ENCODE assay signal across 26 cellular contexts in genomic region chr2:213475433-213475832, GRCh38.
DNase-seq lines count a peak whose midpoint lies in the region; ATAC-seq and TF ChIP-seq lines count a peak whose summit lies in the region.
"Had no signal": no experiment of that assay in that cellular context is flagged by ENCODE, and none has a peak within 500 bp of the region (broad histone marks: within the 10 kb centered on the region; RNA-seq: fewer than 3 reads in every experiment).

No MANE protein-coding gene starts in this region.

- no peaks in the 10 kb centered on the region for H3K36me3 ChIP-seq in WERI-Rb-1
- H3K36me3 ChIP-seq: colonic mucosa, SJSA1, tibial artery had no signal

- CTCF ChIA-PET in activated CD8-positive, alpha-beta T cell treated with anti-CD3 and anti-CD28 coated beads, Interleukin-2, amount 10 ng/mL, durations not matched to agents 7 days and 5 days (lab: Charles Lee) = no interaction called here

- no peaks in the 10 kb centered on the region for H3K36me3 Mint-ChIP-seq in activated CD8-positive, alpha-beta T cell treated with anti-CD3 and anti-CD28 coated beads, Interleukin-2, amount 10 ng/mL, durations not matched to agents 7 days and 5 days (ENCODE audit: low read depth)
- H3K36me3 Mint-ChIP-seq: naive thymus-derived CD4-positive, alpha-beta T cell had no signal

- H3K27ac Mint-ChIP-seq in activated CD8-positive, alpha-beta T cell treated with anti-CD3 and anti-CD28 coated beads, Interleukin-2, amount 10 ng/mL, durations not matched to agents 7 days and 5 days = no peak overlapping the region
- H3K27ac Mint-ChIP-seq: activated naive CD4-positive, alpha-beta T cell treated with anti-CD3 and anti-CD28 coated beads for 36 hours; activated T-helper 1 cell treated with anti-CD3 and anti-CD28 coated beads, Interleukin-12 subunit alpha, Interleukin-12 subunit beta, Interleukin-2, Interleukin-4 antibody, amounts not matched to agents 30 ng/mL and 10 ng/mL and 1 ng/mL, durations not matched to agents 14 hours and 24 hours and 36 hours; effector memory CD8-positive, alpha-beta T cell; H9; naive thymus-derived CD4-positive, alpha-beta T cell; stimulated activated naive CD8-positive, alpha-beta T cell treated with anti-CD3 and anti-CD28 coated beads, Interleukin-15, amount 100 ng/mL, for 72 hours had no signal

- TF ChIP-seq POLR2A in NB4 (IDR thresholded peaks at IDR 0.05; ENCODE audit: extremely low read depth, insufficient read length) = no peak

- H3K9me3 ChIP-seq in WERI-Rb-1 (ENCODE audit: severe bottlenecking) = peaks cover 7% of the 10 kb centered on the region
- H3K9me3 ChIP-seq: colonic mucosa had no signal

- DNase-seq in DMS 273 (lab: John Stamatoyannopoulos, UW; ENCODE audit: unreplicated experiment) = peak; percentile 12
- DNase-seq in DMS 273 treated with DMSO at 0.1 percent for 48 hours (lab: John Stamatoyannopoulos, UW) = no peak
- DNase-seq in NB4 (ENCODE audit: low read depth) = peak; percentile 28
- peak; percentile 30 for DNase-seq in choroid plexus epithelial cell (ENCODE audit: low read depth)
- DNase-seq in iris pigment epithelial cell (ENCODE audit: low read depth) = peak; percentile 6
- no peak for DNase-seq in WERI-Rb-1
- DNase-seq in activated CD8-positive, alpha-beta T cell treated with anti-CD3 and anti-CD28 coated beads, Interleukin-2, amount 10 ng/mL, durations not matched to agents 7 days and 5 days = no peak
- DNase-seq: activated CD4-positive, alpha-beta T cell treated with anti-CD3 and anti-CD28 coated beads, Interleukin-2, amount 50 U/mL, for 4 hours; activated CD4-positive, CD25-positive, alpha-beta regulatory T cell; activated CD8-positive, alpha-beta memory T cell treated with anti-CD3 and anti-CD28 coated beads, Interleukin-2, amount 50 U/mL, for 4 hours; activated naive CD4-positive, alpha-beta T cell treated with anti-CD3 and anti-CD28 coated beads for 36 hours; amygdala; colonic mucosa; effector memory CD8-positive, alpha-beta T cell; H9; midbrain; naive thymus-derived CD4-positive, alpha-beta T cell; NCI-H1048; NCI-H187; NCI-H526; stimulated activated naive CD8-positive, alpha-beta T cell treated with anti-CD3 and anti-CD28 coated beads, Interleukin-15, amount 100 ng/mL, for 72 hours; tibial artery had no signal

- no peak overlapping the region for H3K4me3 Mint-ChIP-seq in activated CD8-positive, alpha-beta T cell treated with anti-CD3 and anti-CD28 coated beads, Interleukin-2, amount 10 ng/mL, durations not matched to agents 7 days and 5 days
- H3K4me3 Mint-ChIP-seq: activated naive CD4-positive, alpha-beta T cell treated with anti-CD3 and anti-CD28 coated beads for 36 hours; activated T-helper 1 cell treated with anti-CD3 and anti-CD28 coated beads, Interleukin-12 subunit alpha, Interleukin-12 subunit beta, Interleukin-2, Interleukin-4 antibody, amounts not matched to agents 30 ng/mL and 10 ng/mL and 1 ng/mL, durations not matched to agents 14 hours and 24 hours and 36 hours; effector memory CD8-positive, alpha-beta T cell; H9; naive thymus-derived CD4-positive, alpha-beta T cell; stimulated activated naive CD8-positive, alpha-beta T cell treated with anti-CD3 and anti-CD28 coated beads, Interleukin-15, amount 100 ng/mL, for 72 hours had no signal

- no peak overlapping the region for H3K27ac ChIP-seq in WERI-Rb-1
- H3K27ac ChIP-seq: 22Rv1, colonic mucosa, SJSA1, tibial artery had no signal

- no peak overlapping the region for H3K4me3 ChIP-seq in NB4 (ENCODE audit: low read depth, low read length)
- H3K4me3 ChIP-seq in choroid plexus epithelial cell (ENCODE audit: low read depth, low read length) = no peak overlapping the region
- no peak overlapping the region for H3K4me3 ChIP-seq in WERI-Rb-1 (ENCODE audit: low read depth, low read length)
- H3K4me3 ChIP-seq: colonic mucosa, SJSA1, tibial artery had no signal

- H3K4me1 Mint-ChIP-seq in activated CD8-positive, alpha-beta T cell treated with anti-CD3 and anti-CD28 coated beads, Interleukin-2, amount 10 ng/mL, durations not matched to agents 7 days and 5 days (ENCODE audit: low read depth) = no peaks in the 10 kb centered on the region
- H3K4me1 Mint-ChIP-seq: H9; naive thymus-derived CD4-positive, alpha-beta T cell; stimulated activated naive CD8-positive, alpha-beta T cell treated with anti-CD3 and anti-CD28 coated beads, Interleukin-15, amount 100 ng/mL, for 72 hours had no signal

- H3K27me3 Mint-ChIP-seq in activated CD8-positive, alpha-beta T cell treated with anti-CD3 and anti-CD28 coated beads, Interleukin-2, amount 10 ng/mL, durations not matched to agents 7 days and 5 days (ENCODE audit: low read depth) = no peaks in the 10 kb centered on the region
- H3K27me3 Mint-ChIP-seq: effector memory CD8-positive, alpha-beta T cell; naive thymus-derived CD4-positive, alpha-beta T cell; stimulated activated naive CD8-positive, alpha-beta T cell treated with anti-CD3 and anti-CD28 coated beads, Interleukin-15, amount 100 ng/mL, for 72 hours had no signal

- H3K9me3 Mint-ChIP-seq in activated CD8-positive, alpha-beta T cell treated with anti-CD3 and anti-CD28 coated beads, Interleukin-2, amount 10 ng/mL, durations not matched to agents 7 days and 5 days (ENCODE audit: insufficient read depth) = peaks cover 11% of the 10 kb centered on the region

- POLR2A ChIA-PET in activated CD8-positive, alpha-beta T cell treated with anti-CD3 and anti-CD28 coated beads, Interleukin-2, amount 10 ng/mL, durations not matched to agents 7 days and 5 days (lab: Charles Lee) = interaction anchor here (1.0 kb wide), 1 partner anchor 99 kb away, joined by 3 read pairs; no protein-coding TSS in a partner anchor

- H3K27me3 ChIP-seq in WERI-Rb-1 (ENCODE audit: insufficient read depth, low read depth, severe bottlenecking) = no peaks in the 10 kb centered on the region
- H3K27me3 ChIP-seq: colonic mucosa, SJSA1, tibial artery had no signal

- TF ChIP-seq CTCF in NB4 (IDR thresholded peaks at IDR 0.05; ENCODE audit: low read depth, low read length) (no peak), choroid plexus epithelial cell (conservative IDR thresholded peaks at IDR 0.05; ENCODE audit: low read depth, low read length) (no peak), WERI-Rb-1 (IDR thresholded peaks at IDR 0.05; ENCODE audit: low read depth, low read length) (no peak)

- no peak for ATAC-seq in activated CD8-positive, alpha-beta T cell treated with anti-CD3 and anti-CD28 coated beads, Interleukin-2, amount 10 ng/mL, durations not matched to agents 7 days and 5 days
- no peak for ATAC-seq in GM21619 (IDR thresholded peaks at IDR 0.05; ENCODE audit: unreplicated experiment)
- ATAC-seq: effector memory CD8-positive, alpha-beta T cell; naive thymus-derived CD4-positive, alpha-beta T cell; stimulated activated naive CD8-positive, alpha-beta T cell treated with anti-CD3 and anti-CD28 coated beads, Interleukin-15, amount 100 ng/mL, for 72 hours had no signal

Comparison
In these comparisons a context has a peak if more than half of its experiments do, and no peak if none do; other contexts are left out.
1. DNase-seq: peak in DMS 273 (single experiment), NB4 (single experiment), choroid plexus epithelial cell (single experiment) and iris pigment epithelial cell (single experiment); none in DMS 273 treated with DMSO at 0.1 percent for 48 hours (single experiment), WERI-Rb-1 (single experiment) and activated CD8-positive, alpha-beta T cell treated with anti-CD3 and anti-CD28 coated beads, Interleukin-2, amount 10 ng/mL, durations not matched to agents 7 days and 5 days (single experiment).